1 cellular context compared by ENCODE assay signal in genomic region chr19:45779231-45780145, GRCh38.
TF ChIP-seq lines count a peak whose summit lies in the region.

No MANE protein-coding gene starts in this region.

TF ChIP-seq in K562, 482 proteins besides CTCF, POLR2A, EP300 and RAD21 (continued from another document and continues in another):
- no peak for TF ChIP-seq RFX1 (IDR thresholded peaks at IDR 0.05)
- no peak for TF ChIP-seq NR2C1 (IDR thresholded peaks at IDR 0.05)
- no peak for TF ChIP-seq NR2C1 (tag; IDR thresholded peaks at IDR 0.05)
- TF ChIP-seq CBX3 (IDR thresholded peaks at IDR 0.05; ENCODE audit: borderline replicate concordance in 1 of 2, low read length in 2 of 2) = no peak
- no peak for TF ChIP-seq NFIX (CRISPR knock-in tag; IDR thresholded peaks at IDR 0.05; ENCODE audit: low read depth)
- no peak for TF ChIP-seq MGA (IDR thresholded peaks at IDR 0.05)
- TF ChIP-seq BRCA1 (IDR thresholded peaks at IDR 0.05) = no peak
- TF ChIP-seq BRCA1 (CRISPR knock-in tag; IDR thresholded peaks at IDR 0.05) = no peak
- TF ChIP-seq ZNF133 (CRISPR knock-in tag; IDR thresholded peaks at IDR 0.05) = no peak
- no peak for TF ChIP-seq ZNF197 (CRISPR knock-in tag; IDR thresholded peaks at IDR 0.05; ENCODE audit: low read depth)
- no peak for TF ChIP-seq PREB (CRISPR knock-in tag; IDR thresholded peaks at IDR 0.05)
- TF ChIP-seq, protein P1, sequence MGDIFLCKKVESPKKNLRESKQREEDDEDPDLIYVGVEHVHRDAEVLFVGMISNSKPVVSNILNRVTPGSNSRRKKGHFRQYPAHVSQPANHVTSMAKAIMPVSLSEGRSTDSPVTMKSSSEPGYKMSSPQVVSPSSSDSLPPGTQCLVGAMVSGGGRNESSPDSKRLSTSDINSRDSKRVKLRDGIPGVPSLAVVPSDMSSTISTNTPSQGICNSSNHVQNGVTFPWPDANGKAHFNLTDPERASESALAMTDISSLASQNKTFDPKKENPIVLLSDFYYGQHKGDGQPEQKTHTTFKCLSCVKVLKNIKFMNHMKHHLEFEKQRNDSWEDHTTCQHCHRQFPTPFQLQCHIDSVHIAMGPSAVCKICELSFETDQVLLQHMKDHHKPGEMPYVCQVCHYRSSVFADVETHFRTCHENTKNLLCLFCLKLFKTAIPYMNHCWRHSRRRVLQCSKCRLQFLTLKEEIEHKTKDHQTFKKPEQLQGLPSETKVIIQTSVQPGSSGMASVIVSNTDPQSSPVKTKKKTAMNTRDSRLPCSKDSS (IDR thresholded peaks at IDR 0.05; ENCODE audit: low read depth, partially characterized antibody) = no peak
- TF ChIP-seq RBM14 (IDR thresholded peaks at IDR 0.05; ENCODE audit: borderline replicate concordance, insufficient read depth, low read depth, low read length) = no peak
- peak; percentile 89 for TF ChIP-seq E2F3 (CRISPR knock-in tag; IDR thresholded peaks at IDR 0.05)
- TF ChIP-seq, protein P2, sequence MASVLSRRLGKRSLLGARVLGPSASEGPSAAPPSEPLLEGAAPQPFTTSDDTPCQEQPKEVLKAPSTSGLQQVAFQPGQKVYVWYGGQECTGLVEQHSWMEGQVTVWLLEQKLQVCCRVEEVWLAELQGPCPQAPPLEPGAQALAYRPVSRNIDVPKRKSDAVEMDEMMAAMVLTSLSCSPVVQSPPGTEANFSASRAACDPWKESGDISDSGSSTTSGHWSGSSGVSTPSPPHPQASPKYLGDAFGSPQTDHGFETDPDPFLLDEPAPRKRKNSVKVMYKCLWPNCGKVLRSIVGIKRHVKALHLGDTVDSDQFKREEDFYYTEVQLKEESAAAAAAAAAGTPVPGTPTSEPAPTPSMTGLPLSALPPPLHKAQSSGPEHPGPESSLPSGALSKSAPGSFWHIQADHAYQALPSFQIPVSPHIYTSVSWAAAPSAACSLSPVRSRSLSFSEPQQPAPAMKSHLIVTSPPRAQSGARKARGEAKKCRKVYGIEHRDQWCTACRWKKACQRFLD (CRISPR knock-in tag; IDR thresholded peaks at IDR 0.05) = no peak
- TF ChIP-seq, protein P3, sequence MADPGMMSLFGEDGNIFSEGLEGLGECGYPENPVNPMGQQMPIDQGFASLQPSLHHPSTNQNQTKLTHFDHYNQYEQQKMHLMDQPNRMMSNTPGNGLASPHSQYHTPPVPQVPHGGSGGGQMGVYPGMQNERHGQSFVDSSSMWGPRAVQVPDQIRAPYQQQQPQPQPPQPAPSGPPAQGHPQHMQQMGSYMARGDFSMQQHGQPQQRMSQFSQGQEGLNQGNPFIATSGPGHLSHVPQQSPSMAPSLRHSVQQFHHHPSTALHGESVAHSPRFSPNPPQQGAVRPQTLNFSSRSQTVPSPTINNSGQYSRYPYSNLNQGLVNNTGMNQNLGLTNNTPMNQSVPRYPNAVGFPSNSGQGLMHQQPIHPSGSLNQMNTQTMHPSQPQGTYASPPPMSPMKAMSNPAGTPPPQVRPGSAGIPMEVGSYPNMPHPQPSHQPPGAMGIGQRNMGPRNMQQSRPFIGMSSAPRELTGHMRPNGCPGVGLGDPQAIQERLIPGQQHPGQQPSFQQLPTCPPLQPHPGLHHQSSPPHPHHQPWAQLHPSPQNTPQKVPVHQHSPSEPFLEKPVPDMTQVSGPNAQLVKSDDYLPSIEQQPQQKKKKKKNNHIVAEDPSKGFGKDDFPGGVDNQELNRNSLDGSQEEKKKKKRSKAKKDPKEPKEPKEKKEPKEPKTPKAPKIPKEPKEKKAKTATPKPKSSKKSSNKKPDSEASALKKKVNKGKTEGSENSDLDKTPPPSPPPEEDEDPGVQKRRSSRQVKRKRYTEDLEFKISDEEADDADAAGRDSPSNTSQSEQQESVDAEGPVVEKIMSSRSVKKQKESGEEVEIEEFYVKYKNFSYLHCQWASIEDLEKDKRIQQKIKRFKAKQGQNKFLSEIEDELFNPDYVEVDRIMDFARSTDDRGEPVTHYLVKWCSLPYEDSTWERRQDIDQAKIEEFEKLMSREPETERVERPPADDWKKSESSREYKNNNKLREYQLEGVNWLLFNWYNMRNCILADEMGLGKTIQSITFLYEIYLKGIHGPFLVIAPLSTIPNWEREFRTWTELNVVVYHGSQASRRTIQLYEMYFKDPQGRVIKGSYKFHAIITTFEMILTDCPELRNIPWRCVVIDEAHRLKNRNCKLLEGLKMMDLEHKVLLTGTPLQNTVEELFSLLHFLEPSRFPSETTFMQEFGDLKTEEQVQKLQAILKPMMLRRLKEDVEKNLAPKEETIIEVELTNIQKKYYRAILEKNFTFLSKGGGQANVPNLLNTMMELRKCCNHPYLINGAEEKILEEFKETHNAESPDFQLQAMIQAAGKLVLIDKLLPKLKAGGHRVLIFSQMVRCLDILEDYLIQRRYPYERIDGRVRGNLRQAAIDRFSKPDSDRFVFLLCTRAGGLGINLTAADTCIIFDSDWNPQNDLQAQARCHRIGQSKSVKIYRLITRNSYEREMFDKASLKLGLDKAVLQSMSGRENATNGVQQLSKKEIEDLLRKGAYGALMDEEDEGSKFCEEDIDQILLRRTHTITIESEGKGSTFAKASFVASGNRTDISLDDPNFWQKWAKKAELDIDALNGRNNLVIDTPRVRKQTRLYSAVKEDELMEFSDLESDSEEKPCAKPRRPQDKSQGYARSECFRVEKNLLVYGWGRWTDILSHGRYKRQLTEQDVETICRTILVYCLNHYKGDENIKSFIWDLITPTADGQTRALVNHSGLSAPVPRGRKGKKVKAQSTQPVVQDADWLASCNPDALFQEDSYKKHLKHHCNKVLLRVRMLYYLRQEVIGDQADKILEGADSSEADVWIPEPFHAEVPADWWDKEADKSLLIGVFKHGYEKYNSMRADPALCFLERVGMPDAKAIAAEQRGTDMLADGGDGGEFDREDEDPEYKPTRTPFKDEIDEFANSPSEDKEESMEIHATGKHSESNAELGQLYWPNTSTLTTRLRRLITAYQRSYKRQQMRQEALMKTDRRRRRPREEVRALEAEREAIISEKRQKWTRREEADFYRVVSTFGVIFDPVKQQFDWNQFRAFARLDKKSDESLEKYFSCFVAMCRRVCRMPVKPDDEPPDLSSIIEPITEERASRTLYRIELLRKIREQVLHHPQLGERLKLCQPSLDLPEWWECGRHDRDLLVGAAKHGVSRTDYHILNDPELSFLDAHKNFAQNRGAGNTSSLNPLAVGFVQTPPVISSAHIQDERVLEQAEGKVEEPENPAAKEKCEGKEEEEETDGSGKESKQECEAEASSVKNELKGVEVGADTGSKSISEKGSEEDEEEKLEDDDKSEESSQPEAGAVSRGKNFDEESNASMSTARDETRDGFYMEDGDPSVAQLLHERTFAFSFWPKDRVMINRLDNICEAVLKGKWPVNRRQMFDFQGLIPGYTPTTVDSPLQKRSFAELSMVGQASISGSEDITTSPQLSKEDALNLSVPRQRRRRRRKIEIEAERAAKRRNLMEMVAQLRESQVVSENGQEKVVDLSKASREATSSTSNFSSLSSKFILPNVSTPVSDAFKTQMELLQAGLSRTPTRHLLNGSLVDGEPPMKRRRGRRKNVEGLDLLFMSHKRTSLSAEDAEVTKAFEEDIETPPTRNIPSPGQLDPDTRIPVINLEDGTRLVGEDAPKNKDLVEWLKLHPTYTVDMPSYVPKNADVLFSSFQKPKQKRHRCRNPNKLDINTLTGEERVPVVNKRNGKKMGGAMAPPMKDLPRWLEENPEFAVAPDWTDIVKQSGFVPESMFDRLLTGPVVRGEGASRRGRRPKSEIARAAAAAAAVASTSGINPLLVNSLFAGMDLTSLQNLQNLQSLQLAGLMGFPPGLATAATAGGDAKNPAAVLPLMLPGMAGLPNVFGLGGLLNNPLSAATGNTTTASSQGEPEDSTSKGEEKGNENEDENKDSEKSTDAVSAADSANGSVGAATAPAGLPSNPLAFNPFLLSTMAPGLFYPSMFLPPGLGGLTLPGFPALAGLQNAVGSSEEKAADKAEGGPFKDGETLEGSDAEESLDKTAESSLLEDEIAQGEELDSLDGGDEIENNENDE (IDR thresholded peaks at IDR 0.05; ENCODE audit: low read depth, low read length) = no peak
- no peak for TF ChIP-seq ZNF780A (CRISPR knock-in tag; IDR thresholded peaks at IDR 0.05)
- TF ChIP-seq POLR2AphosphoS5 (IDR thresholded peaks at IDR 0.05; ENCODE audit: control insufficient read depth, insufficient read depth, low read depth, low read length) = no peak
- TF ChIP-seq MAFF (IDR thresholded peaks at IDR 0.05; ENCODE audit: low read length) = no peak
- TF ChIP-seq ZNF507 (tag; conservative IDR thresholded peaks at IDR 0.05) = no peak
- TF ChIP-seq ZNF668 (CRISPR knock-in tag; IDR thresholded peaks at IDR 0.05) = no peak
- TF ChIP-seq JUND (IDR thresholded peaks at IDR 0.05; ENCODE audit: borderline replicate concordance, low read depth, low read length) = peak; percentile 48; the same call in 1 of the 2 replicates
- TF ChIP-seq JUND (tag; IDR thresholded peaks at IDR 0.05; ENCODE audit: borderline replicate concordance, low read depth, low read length) = no peak
- no peak for TF ChIP-seq EWSR1 (IDR thresholded peaks at IDR 0.05; ENCODE audit: borderline replicate concordance, low read depth, partially characterized antibody)
- no peak for TF ChIP-seq FOXK1 (CRISPR knock-in tag; IDR thresholded peaks at IDR 0.05; ENCODE audit: borderline replicate concordance)
- no peak for TF ChIP-seq NELFE (IDR thresholded peaks at IDR 0.05; ENCODE audit: insufficient read depth, insufficient read length)
- TF ChIP-seq RNF2 (IDR thresholded peaks at IDR 0.05) = no peak
- TF ChIP-seq SMARCA4 (IDR thresholded peaks at IDR 0.05) = 0 out of 2 replicates have a peak, but pooled peaks have one; percentile 45
- peak; percentile 33 to 39; a peak in 2 of 4 replicates for TF ChIP-seq NRF1 (conservative IDR thresholded peaks at IDR 0.05 in 1 of 2, IDR thresholded peaks at IDR 0.05 in 1 of 2)
- TF ChIP-seq ZNF175 (CRISPR knock-in tag; IDR thresholded peaks at IDR 0.05; ENCODE audit: low read depth) = no peak
- TF ChIP-seq ELF1 (tag; IDR thresholded peaks at IDR 0.05) = no peak
- TF ChIP-seq LEF1 (IDR thresholded peaks at IDR 0.05) = 0 out of 2 replicates have a peak, but pooled peaks have one; percentile 21
- no peak for TF ChIP-seq RFX7 (CRISPR knock-in tag; IDR thresholded peaks at IDR 0.05)
